10 cellular contexts compared by ENCODE assay signal in the genomic region with DNA sequence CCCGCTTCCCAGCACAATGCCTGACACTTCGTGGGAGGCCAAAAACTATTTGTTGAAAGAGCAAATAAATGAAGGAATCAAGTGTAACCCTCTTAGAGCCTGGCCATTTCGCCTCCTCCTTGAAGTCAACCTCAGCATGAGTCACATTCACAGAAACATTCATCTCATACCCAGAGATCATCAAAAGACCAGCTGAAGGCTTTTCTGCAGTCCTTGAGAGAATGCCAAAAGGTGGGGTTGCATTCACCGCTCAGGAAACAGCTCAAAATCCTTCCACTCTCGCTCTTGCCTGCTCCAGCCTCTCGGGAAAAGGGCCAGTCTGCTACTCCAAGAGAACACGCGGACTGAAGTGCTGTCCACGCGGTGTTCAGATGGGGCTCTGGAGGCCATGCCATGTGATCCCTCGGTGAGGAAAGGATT.
DNase-seq lines count a peak whose midpoint lies in the region; ATAC-seq and TF ChIP-seq lines count a peak whose summit lies in the region.
"Had no signal": no experiment of that assay in that cellular context is flagged by ENCODE, and none has a peak within 500 bp of the region (broad histone marks: within the 10 kb centered on the region; RNA-seq: fewer than 3 reads in every experiment).

No MANE protein-coding gene starts in this region.

- peaks cover 33% of the 10 kb centered on the region for H3K27me3 Mint-ChIP-seq in activated CD4-positive, alpha-beta memory T cell treated with anti-CD3 and anti-CD28 coated beads for 36 hours

- TF ChIP-seq CTCF in brain microvascular endothelial cell (IDR thresholded peaks at IDR 0.05; ENCODE audit: low read depth, low read length, missing control alignments): no peak

- H3K9me3 Mint-ChIP-seq in activated CD4-positive, alpha-beta memory T cell treated with anti-CD3 and anti-CD28 coated beads for 36 hours: no peaks in the 10 kb centered on the region
- H3K9me3 Mint-ChIP-seq: activated naive CD8-positive, alpha-beta T cell treated with anti-CD3 and anti-CD28 coated beads, Interleukin-2, amount 10 ng/mL, durations not matched to agents 7 days and 5 days; nephron progenitor cell had no signal

- in situ Hi-C loops in brain microvascular endothelial cell (cut with HindIII; ENCODE audit: low pct_ligation_motif_present, low sequenced_read_pairs): no loop called here

- ATAC-seq in HG03469 (IDR thresholded peaks at IDR 0.05; ENCODE audit: unreplicated experiment): no peak

- H3K27me3 ChIP-seq in brain microvascular endothelial cell (replicated peaks): peaks cover 4% of the 10 kb centered on the region

- H3K27ac Mint-ChIP-seq in activated CD4-positive, alpha-beta memory T cell treated with anti-CD3 and anti-CD28 coated beads for 36 hours: no peak overlapping the region
- H3K27ac Mint-ChIP-seq: activated naive CD8-positive, alpha-beta T cell treated with anti-CD3 and anti-CD28 coated beads, Interleukin-2, amount 10 ng/mL, durations not matched to agents 7 days and 5 days; nephron progenitor cell had no signal

- no peak overlapping the region for H3K4me3 Mint-ChIP-seq in activated CD4-positive, alpha-beta memory T cell treated with anti-CD3 and anti-CD28 coated beads for 36 hours
- H3K4me3 Mint-ChIP-seq: activated naive CD8-positive, alpha-beta T cell treated with anti-CD3 and anti-CD28 coated beads, Interleukin-2, amount 10 ng/mL, durations not matched to agents 7 days and 5 days; nephron progenitor cell had no signal

- CTCF ChIA-PET in activated CD4-positive, alpha-beta memory T cell treated with anti-CD3 and anti-CD28 coated beads for 36 hours (lab: Charles Lee): interaction anchor here (0.6 to 8.6 kb wide), 5 partner anchors 12 to 114 kb away, joined by 3 to 62 read pairs (median 4); no protein-coding TSS in a partner anchor

- H3K36me3 ChIP-seq in brain microvascular endothelial cell (replicated peaks): no peaks in the 10 kb centered on the region

- intact Hi-C loops in activated CD4-positive, alpha-beta memory T cell treated with anti-CD3 and anti-CD28 coated beads for 36 hours (cut with micrococcal nuclease): no loop called here
- intact Hi-C loops in cardiac septum (cut with DNase I): no loop called here

- POLR2A ChIA-PET in activated CD4-positive, alpha-beta memory T cell treated with anti-CD3 and anti-CD28 coated beads for 36 hours (lab: Charles Lee): no interaction called here

- no peak overlapping the region for H3K4me3 ChIP-seq in brain microvascular endothelial cell (ENCODE audit: low read depth, low read length)

- no peaks in the 10 kb centered on the region for H3K36me3 Mint-ChIP-seq in activated CD4-positive, alpha-beta memory T cell treated with anti-CD3 and anti-CD28 coated beads for 36 hours
- H3K36me3 Mint-ChIP-seq: activated naive CD8-positive, alpha-beta T cell treated with anti-CD3 and anti-CD28 coated beads, Interleukin-2, amount 10 ng/mL, durations not matched to agents 7 days and 5 days had no signal

- H3K4me1 Mint-ChIP-seq in activated CD4-positive, alpha-beta memory T cell treated with anti-CD3 and anti-CD28 coated beads for 36 hours (ENCODE audit: low read depth): peaks cover 2% of the 10 kb centered on the region
- H3K4me1 Mint-ChIP-seq: activated naive CD8-positive, alpha-beta T cell treated with anti-CD3 and anti-CD28 coated beads, Interleukin-2, amount 10 ng/mL, durations not matched to agents 7 days and 5 days; nephron progenitor cell had no signal

- DNase-seq in Ammon's horn (ENCODE audit: low spot score): peak; percentile 79
- peak; percentile 89 for DNase-seq in HT1080 (ENCODE audit: low read depth)
- peak; percentile 24 for DNase-seq in brain microvascular endothelial cell
- DNase-seq in myocyte (ENCODE audit: low read depth): peak; percentile 48
- DNase-seq in NCI-H69 (lab: John Stamatoyannopoulos, UW): no peak
- no peak for DNase-seq in activated CD4-positive, alpha-beta memory T cell treated with anti-CD3 and anti-CD28 coated beads for 36 hours
- DNase-seq in cardiac septum (ENCODE audit: low spot score): no peak
- DNase-seq: activated naive CD8-positive, alpha-beta T cell treated with anti-CD3 and anti-CD28 coated beads, Interleukin-2, amount 10 ng/mL, durations not matched to agents 7 days and 5 days; nephron progenitor cell had no signal

- no peak overlapping the region for H3K27ac ChIP-seq in brain microvascular endothelial cell

Comparison
In these comparisons a context has a peak if more than half of its experiments do, and no peak if none do; other contexts are left out.
1. DNase-seq: peak in Ammon's horn (single experiment), HT1080 (single experiment), brain microvascular endothelial cell (single experiment) and myocyte (single experiment); none in NCI-H69 (single experiment), activated CD4-positive, alpha-beta memory T cell treated with anti-CD3 and anti-CD28 coated beads for 36 hours (single experiment) and cardiac septum (single experiment).